In the genomic region with DNA sequence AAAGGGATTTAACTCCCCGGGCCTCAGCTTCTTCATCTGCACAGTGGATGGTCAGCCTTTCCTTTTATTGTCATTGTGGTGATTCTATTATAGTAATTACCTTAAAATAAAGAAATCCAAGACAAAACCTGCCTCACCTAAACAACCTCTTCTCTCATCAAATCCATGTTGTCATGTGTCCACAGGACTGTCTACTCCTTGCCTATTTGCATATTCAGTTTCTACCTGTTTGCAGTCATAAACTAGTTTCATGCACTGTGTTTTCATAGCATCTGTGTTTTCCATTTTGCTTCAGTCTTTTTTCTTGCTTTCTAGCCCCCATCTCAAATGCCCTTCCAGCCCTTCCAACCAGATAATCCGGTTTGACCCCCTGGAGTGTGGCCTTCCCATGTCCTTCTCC, we compare ENCODE assay signal across 1 cellular context.
TF ChIP-seq lines count a peak whose summit lies in the region.

No MANE protein-coding gene starts in this region.

TF ChIP-seq in GM12878, 131 proteins besides CTCF, POLR2A, EP300 and RAD21:
- TF ChIP-seq SREBF1 (IDR thresholded peaks at IDR 0.05; ENCODE audit: low read length): no peak
- TF ChIP-seq, protein P1, sequence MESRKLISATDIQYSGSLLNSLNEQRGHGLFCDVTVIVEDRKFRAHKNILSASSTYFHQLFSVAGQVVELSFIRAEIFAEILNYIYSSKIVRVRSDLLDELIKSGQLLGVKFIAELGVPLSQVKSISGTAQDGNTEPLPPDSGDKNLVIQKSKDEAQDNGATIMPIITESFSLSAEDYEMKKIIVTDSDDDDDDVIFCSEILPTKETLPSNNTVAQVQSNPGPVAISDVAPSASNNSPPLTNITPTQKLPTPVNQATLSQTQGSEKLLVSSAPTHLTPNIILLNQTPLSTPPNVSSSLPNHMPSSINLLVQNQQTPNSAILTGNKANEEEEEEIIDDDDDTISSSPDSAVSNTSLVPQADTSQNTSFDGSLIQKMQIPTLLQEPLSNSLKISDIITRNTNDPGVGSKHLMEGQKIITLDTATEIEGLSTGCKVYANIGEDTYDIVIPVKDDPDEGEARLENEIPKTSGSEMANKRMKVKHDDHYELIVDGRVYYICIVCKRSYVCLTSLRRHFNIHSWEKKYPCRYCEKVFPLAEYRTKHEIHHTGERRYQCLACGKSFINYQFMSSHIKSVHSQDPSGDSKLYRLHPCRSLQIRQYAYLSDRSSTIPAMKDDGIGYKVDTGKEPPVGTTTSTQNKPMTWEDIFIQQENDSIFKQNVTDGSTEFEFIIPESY (IDR thresholded peaks at IDR 0.05): no peak
- TF ChIP-seq POU2F2 (IDR thresholded peaks at IDR 0.05; ENCODE audit: borderline replicate concordance, low read depth, low read length): peak; percentile 94
